Comparison of ENCODE assay signal across 13 cellular contexts in genomic region chr1:42947137-42947536, GRCh38. TPM values are rescaled to one million over a fixed set of nuclear protein-coding genes. Genes with fewer than 3 reads are reported as not detected.
DNase-seq lines count a peak whose midpoint lies in the region; ATAC-seq and TF ChIP-seq lines count a peak whose summit lies in the region.
"Had no signal": no experiment of that assay in that cellular context is flagged by ENCODE, and none has a peak within 500 bp of the region (broad histone marks: within the 10 kb centered on the region; RNA-seq: fewer than 3 reads in every experiment).

No MANE protein-coding gene starts in this region.

- H3K9me3 ChIP-seq in neuronal stem cell (replicated peaks in 1 of 2; ENCODE audit: control insufficient read depth in 2 of 2, insufficient read depth in 1 of 2, low read depth in 1 of 2, low read length in 2 of 2): peaks cover 0 to 2% of the 10 kb centered on the region in 2 donors
- H3K9me3 ChIP-seq: sigmoid colon, SJSA1 had no signal

- H3K9me3 Mint-ChIP-seq in activated naive CD8-positive, alpha-beta T cell (ENCODE audit: low read depth): no peaks in the 10 kb centered on the region
- H3K9me3 Mint-ChIP-seq in activated naive CD8-positive, alpha-beta T cell treated with anti-CD3 and anti-CD28 coated beads for 36 hours: no peaks in the 10 kb centered on the region
- no peaks in the 10 kb centered on the region for H3K9me3 Mint-ChIP-seq in WTC11
- peaks cover 0 to 1% (median 0%) of the 10 kb centered on the region in 6 donors for H3K9me3 Mint-ChIP-seq in immature natural killer cell
- H3K9me3 Mint-ChIP-seq: endodermal cell had no signal

- no peak for TF ChIP-seq CTCF in WTC11 (IDR thresholded peaks at IDR 0.05)

- no peak overlapping the region for H2BK12ac ChIP-seq in neuronal stem cell (ENCODE audit: low read length)

- H4K5ac ChIP-seq in mesendoderm (ENCODE audit: low read length): no peak overlapping the region

- peaks cover 96% of the 10 kb centered on the region for H3K4me1 Mint-ChIP-seq in activated naive CD8-positive, alpha-beta T cell (ENCODE audit: low read depth)
- H3K4me1 Mint-ChIP-seq in activated naive CD8-positive, alpha-beta T cell treated with anti-CD3 and anti-CD28 coated beads for 36 hours: peaks cover 81% of the 10 kb centered on the region
- H3K4me1 Mint-ChIP-seq in WTC11: peaks cover 96% of the 10 kb centered on the region
- H3K4me1 Mint-ChIP-seq in immature natural killer cell: peaks cover 100% of the 10 kb centered on the region in 2 donors

- H3K4me3 Mint-ChIP-seq in activated naive CD8-positive, alpha-beta T cell: no peak overlapping the region
- no peak overlapping the region for H3K4me3 Mint-ChIP-seq in activated naive CD8-positive, alpha-beta T cell treated with anti-CD3 and anti-CD28 coated beads for 36 hours
- H3K4me3 Mint-ChIP-seq in WTC11 (peak overlapping the region; percentile 37), immature natural killer cell (peak overlapping the region in 4 of 5 donors; percentile 18 to 54 (median 42))
- H3K4me3 Mint-ChIP-seq: endodermal cell had no signal

- H2BK120ac ChIP-seq in mesendoderm (ENCODE audit: low read depth, low read length) (no peak overlapping the region), neuronal stem cell (ENCODE audit: low read depth, low read length) (no peak overlapping the region)

- CTCF ChIA-PET in WTC11 (lab: Charles Lee): interaction anchor here (0.5 to 4.9 kb wide), 6 partner anchors 11 to 126 kb away, joined by 3 to 46 read pairs (median 4); no protein-coding TSS in a partner anchor

- ATAC-seq in WTC11: no peak

- no peak overlapping the region for H2AK5ac ChIP-seq in mesendoderm (ENCODE audit: low read length)
- no peak overlapping the region for H2AK5ac ChIP-seq in neuronal stem cell (ENCODE audit: low read depth, low read length)

- H3K27me3 ChIP-seq in mesendoderm (ENCODE audit: insufficient read depth, low read length, poor library complexity): no peaks in the 10 kb centered on the region
- no peaks in the 10 kb centered on the region for H3K27me3 ChIP-seq in neuronal stem cell (ENCODE audit: control insufficient read depth in 3 of 3, insufficient read depth in 3 of 3, low read depth in 1 of 3, low read length in 3 of 3)
- H3K27me3 ChIP-seq: sigmoid colon, SJSA1 had no signal

- no peak overlapping the region for H2AFZ ChIP-seq in neuronal stem cell (ENCODE audit: low read length)

- H3K4me1 ChIP-seq in mesendoderm (ENCODE audit: control insufficient read depth, low read depth, low read length): peaks cover 12% of the 10 kb centered on the region
- H3K4me1 ChIP-seq in neuronal stem cell (ENCODE audit: control insufficient read depth in 2 of 2, insufficient read depth in 1 of 2, low read depth in 1 of 2, low read length in 2 of 2): peaks cover 33 to 56% of the 10 kb centered on the region in 2 donors

- peak overlapping the region; percentile 54 for H3K27ac Mint-ChIP-seq in activated naive CD8-positive, alpha-beta T cell
- no peak overlapping the region for H3K27ac Mint-ChIP-seq in activated naive CD8-positive, alpha-beta T cell treated with anti-CD3 and anti-CD28 coated beads for 36 hours
- H3K27ac Mint-ChIP-seq in WTC11 (peak overlapping the region; percentile 92), immature natural killer cell (peak overlapping the region in 5 of 6 donors; percentile 12 to 74 (median 59))
- H3K27ac Mint-ChIP-seq: endodermal cell had no signal

- no peak overlapping the region for H2BK5ac ChIP-seq in mesendoderm (ENCODE audit: low read length)
- H2BK5ac ChIP-seq in neuronal stem cell (ENCODE audit: low read length): no peak overlapping the region

- no peak overlapping the region for H4K91ac ChIP-seq in neuronal stem cell (ENCODE audit: low read depth, low read length, poor library complexity)

- no peak for DNase-seq in activated naive CD8-positive, alpha-beta T cell treated with anti-CD3 and anti-CD28 coated beads for 36 hours
- DNase-seq in WTC11 (ENCODE audit: low spot score) (no peak), immature natural killer cell (no peak), substantia nigra (lab: John Stamatoyannopoulos, UW) (peak in 1 of 49 donors; percentile 35), mesendoderm (no peak), neuronal stem cell (ENCODE audit: low spot score) (no peak), cerebellum (ENCODE audit: low spot score) (no peak)
- DNase-seq: endodermal cell, NCI-H1694 treated with DMSO at 0.1 percent for 48 hours, NCI-H82, sigmoid colon had no signal

- H3K36me3 Mint-ChIP-seq in activated naive CD8-positive, alpha-beta T cell: peaks cover 12% of the 10 kb centered on the region
- peaks cover 41% of the 10 kb centered on the region for H3K36me3 Mint-ChIP-seq in activated naive CD8-positive, alpha-beta T cell treated with anti-CD3 and anti-CD28 coated beads for 36 hours
- peaks cover 75% of the 10 kb centered on the region for H3K36me3 Mint-ChIP-seq in WTC11
- H3K36me3 Mint-ChIP-seq in immature natural killer cell: peaks cover 10 to 20% (median 10%) of the 10 kb centered on the region in 3 donors

- WGBS in mesendoderm (ENCODE audit: extremely low coverage, insufficient coverage, low lambda C conversion rate): no CpG with 5 or more reads among the region's 4 CpGs
- WGBS in neuronal stem cell (ENCODE audit: extremely low coverage in 2 of 2, insufficient read length in 2 of 2, insufficient replicate concordance in 1 of 2), 2 donors: no CpG with 5 or more reads among the region's 4 CpGs

- H4K8ac ChIP-seq in mesendoderm (ENCODE audit: low read depth, low read length): no peak overlapping the region
- H4K8ac ChIP-seq in neuronal stem cell (ENCODE audit: low read depth, low read length): no peak overlapping the region

- POLR2A ChIA-PET in WTC11 (lab: Charles Lee): interaction anchor here (0.6 to 1.2 kb wide), 7 partner anchors 11 to 62 kb away, joined by 3 to 10 read pairs (median 4); partner anchors contain the start of gene SLC2A1

- H3K9ac ChIP-seq in mesendoderm (ENCODE audit: low read length): no peak overlapping the region
- no peak overlapping the region for H3K9ac ChIP-seq in neuronal stem cell (ENCODE audit: low read depth, low read length, poor library complexity)

- no peaks in the 10 kb centered on the region for H3K27me3 Mint-ChIP-seq in activated naive CD8-positive, alpha-beta T cell
- no peaks in the 10 kb centered on the region for H3K27me3 Mint-ChIP-seq in activated naive CD8-positive, alpha-beta T cell treated with anti-CD3 and anti-CD28 coated beads for 36 hours
- H3K27me3 Mint-ChIP-seq in WTC11 (ENCODE audit: low read depth) (no peaks in the 10 kb centered on the region), immature natural killer cell (ENCODE audit: low read depth in 3 of 3) (peaks cover 0 to 19% (median 17%) of the 10 kb centered on the region in 3 donors)

- no peak overlapping the region for H3K56ac ChIP-seq in mesendoderm (ENCODE audit: low read length)

- H3K23ac ChIP-seq in mesendoderm (ENCODE audit: low read length): no peak overlapping the region
- H3K23ac ChIP-seq in neuronal stem cell (ENCODE audit: low read depth, low read length, poor library complexity): no peak overlapping the region

- peaks cover 23% of the 10 kb centered on the region for H3K79me1 ChIP-seq in mesendoderm (ENCODE audit: low read length)
- peaks cover 2% of the 10 kb centered on the region for H3K79me1 ChIP-seq in neuronal stem cell (ENCODE audit: low read depth, low read length)

- H3K4me2 ChIP-seq in mesendoderm (ENCODE audit: low read length) (no peak overlapping the region), neuronal stem cell (ENCODE audit: insufficient read depth, low read length, poor library complexity, severe bottlenecking) (no peak overlapping the region)

- H3K14ac ChIP-seq in neuronal stem cell (ENCODE audit: low read length): no peak overlapping the region

- H3K4ac ChIP-seq in mesendoderm (ENCODE audit: low read depth, low read length) (no peak overlapping the region), neuronal stem cell (ENCODE audit: low read length) (no peak overlapping the region)

- H3K79me2 ChIP-seq in mesendoderm (ENCODE audit: control insufficient read depth, insufficient read depth, low read length): peaks cover 92% of the 10 kb centered on the region

- H3K36me3 ChIP-seq in mesendoderm (ENCODE audit: control insufficient read depth, insufficient read depth, low read length) (peaks cover 19% of the 10 kb centered on the region), neuronal stem cell (replicated peaks in 1 of 2; ENCODE audit: control insufficient read depth in 2 of 2, insufficient read depth in 2 of 2, low read length in 2 of 2) (peaks cover 55 to 95% of the 10 kb centered on the region in 2 donors)
- H3K36me3 ChIP-seq: sigmoid colon had no signal

- H3K27ac ChIP-seq in substantia nigra (ENCODE audit: low read depth, low read length, poor library complexity, severe bottlenecking) (peak overlapping the region; percentile 41), mesendoderm (ENCODE audit: low read depth, low read length) (no peak overlapping the region), neuronal stem cell (replicated peaks; ENCODE audit: low read length) (no peak overlapping the region)

- H2BK15ac ChIP-seq in mesendoderm (replicated peaks; ENCODE audit: low read depth): no peak overlapping the region
- H2BK15ac ChIP-seq in neuronal stem cell (ENCODE audit: low read length): no peak overlapping the region

- H3K4me3 ChIP-seq in mesendoderm (ENCODE audit: low read length) (no peak overlapping the region), neuronal stem cell (ENCODE audit: low read length in 2 of 2) (no peak overlapping the region)
- H3K4me3 ChIP-seq: sigmoid colon, SJSA1 had no signal

- H3K18ac ChIP-seq in mesendoderm (ENCODE audit: low read length) (no peak overlapping the region), neuronal stem cell (ENCODE audit: low read length) (no peak overlapping the region)

TF ChIP-seq in WTC11, 78 proteins besides CTCF, POLR2A, EP300 and RAD21 (continues in another document):
- no peak for TF ChIP-seq SMAD3 (CRISPR knock-in tag; IDR thresholded peaks at IDR 0.05; ENCODE audit: borderline replicate concordance)
- no peak for TF ChIP-seq ZNF219 (CRISPR knock-in tag; IDR thresholded peaks at IDR 0.05; ENCODE audit: borderline replicate concordance)
- no peak for TF ChIP-seq MXD4 (CRISPR knock-in tag; IDR thresholded peaks at IDR 0.05; ENCODE audit: borderline replicate concordance)
- TF ChIP-seq FOXJ3 (CRISPR knock-in tag; IDR thresholded peaks at IDR 0.05; ENCODE audit: borderline replicate concordance): no peak

RNA-seq across cellular contexts. Expression of gene SLC2A1, which starts 11.5 kb away (rescaled TPM):
- total RNA-seq in activated naive CD8-positive, alpha-beta T cell treated with anti-CD3 and anti-CD28 coated beads for 36 hours: 100 to 1,000 TPM; 105 to 114 TPM
- 215 to 415 TPM (median 396 TPM) in 3 replicates for total RNA-seq in WTC11 (2021)
- 10 to 100 TPM; 39.1 to 55.0 (median 42.4) TPM for polyA plus RNA-seq in immature natural killer cell
- 253 TPM for polyA plus RNA-seq in mesendoderm (2013, experiment 1 of 2)
- polyA plus RNA-seq in mesendoderm (2013, experiment 2 of 2): 262 TPM
- polyA plus RNA-seq in neuronal stem cell (2013, experiment 1 of 2): 350 TPM
- 351 TPM for polyA plus RNA-seq in neuronal stem cell (2013, experiment 2 of 2)
- total RNA-seq in cerebellum: 50.2 TPM

Comparison
In these comparisons a context has a peak if more than half of its experiments do, and no peak if none do; other contexts are left out.
1. H3K4me3 Mint-ChIP-seq: peak in WTC11 (single experiment) and immature natural killer cell (4 of 5); none in activated naive CD8-positive, alpha-beta T cell (single experiment) and activated naive CD8-positive, alpha-beta T cell treated with anti-CD3 and anti-CD28 coated beads for 36 hours (single experiment).